In the genomic region with DNA sequence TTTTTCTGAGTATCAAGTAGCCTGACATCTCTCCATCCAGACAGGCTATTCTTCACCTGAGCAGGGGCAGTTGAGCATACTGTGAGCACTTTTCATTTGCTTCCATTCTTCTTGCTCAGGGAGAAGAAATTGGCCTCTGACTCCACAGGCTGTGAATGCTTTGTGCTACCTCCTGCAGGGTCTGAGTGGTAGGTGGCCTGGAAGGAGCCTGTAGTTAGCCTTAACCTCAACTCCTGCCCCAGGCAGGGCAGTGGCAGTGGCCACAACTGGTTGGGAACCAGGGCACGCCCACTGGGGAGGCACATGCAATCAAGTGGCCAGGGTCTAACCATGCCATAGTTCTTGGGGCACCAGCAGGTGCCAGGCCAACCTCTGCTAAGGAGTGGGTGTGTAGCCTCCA, we compare ENCODE assay signal across 13 cellular contexts. TPM values are rescaled to one million over a fixed set of nuclear protein-coding genes. Genes with fewer than 3 reads are reported as not detected.
A peak's percentile ranks its signal among the peaks of the same experiment; 100 is the strongest.
DNase-seq lines count a peak whose midpoint lies in the region; ATAC-seq, FAIRE-seq and TF ChIP-seq lines count a peak whose summit lies in the region.
"Had no signal": no experiment of that assay in that cellular context is flagged by ENCODE, and none has a peak within 500 bp of the region (broad histone marks: within the 10 kb centered on the region; RNA-seq: fewer than 3 reads in every experiment).

No MANE protein-coding gene starts in this region.

- ATAC-seq in Right ventricle myocardium superior (ENCODE audit: poor library complexity) (no peak), left ventricle myocardium superior (no peak)
- ATAC-seq: HCT116 had no signal

- POLR2A ChIA-PET in CD4-positive, alpha-beta memory T cell (lab: Charles Lee; ENCODE audit: partially characterized antibody), result no interaction called here

- H3K9me2 ChIP-seq in hepatocyte (replicated peaks; ENCODE audit: insufficient read depth), result no peaks in the 10 kb centered on the region

- no peak for TF ChIP-seq CTCF in hepatocyte (IDR thresholded peaks at IDR 0.05; ENCODE audit: poor library complexity)
- TF ChIP-seq CTCF in osteocyte (IDR thresholded peaks at IDR 0.05), result no peak
- no peak for TF ChIP-seq CTCF in tibial nerve (IDR thresholded peaks at IDR 0.05)

- TF ChIP-seq POLR2A in tibial nerve (IDR thresholded peaks at IDR 0.05), result no peak

- no peaks in the 10 kb centered on the region for H3K27me3 Mint-ChIP-seq in CD4-positive, alpha-beta memory T cell
- no peaks in the 10 kb centered on the region for H3K27me3 Mint-ChIP-seq in osteocyte (ENCODE audit: unreplicated experiment)

- WGBS in hepatocyte (ENCODE audit: low lambda C conversion rate, missing lambda C conversion rate), result 89% methylated on average over 1 of the region's 1 CpG
- 72 to 86% (median 85%) methylated on average over 1 of the region's 1 CpG for WGBS in small intestine, 3 donors
- WGBS in tibial nerve, 2 donors, result 100% methylated on average over 1 of the region's 1 CpG; no CpG with 5 or more reads in 1 of the 2 donors

- FAIRE-seq in small intestine (lab: Jason Lieb, UNC), result no peak
- FAIRE-seq: H54 had no signal

- peaks cover 10 to 13% of the 10 kb centered on the region in 2 donors for H3K36me3 Mint-ChIP-seq in CD4-positive, alpha-beta memory T cell
- H3K36me3 Mint-ChIP-seq in osteocyte (ENCODE audit: unreplicated experiment), result peaks cover 17% of the 10 kb centered on the region

- H3K79me2 ChIP-seq in hepatocyte, result no peaks in the 10 kb centered on the region

- H3K4me3 Mint-ChIP-seq in CD4-positive, alpha-beta memory T cell, result no peak overlapping the region
- H3K4me3 Mint-ChIP-seq in osteocyte (ENCODE audit: unreplicated experiment), result no peak overlapping the region

- no peak overlapping the region for H2AFZ ChIP-seq in hepatocyte

- H3K4me1 ChIP-seq in hepatocyte (ENCODE audit: insufficient read depth), result no peaks in the 10 kb centered on the region
- H3K4me1 ChIP-seq in small intestine (ENCODE audit: control insufficient read depth in 2 of 2, insufficient read depth in 1 of 2, low read depth in 1 of 2, low read length in 1 of 2), result peaks cover 0 to 4% of the 10 kb centered on the region in 2 donors
- no peaks in the 10 kb centered on the region for H3K4me1 ChIP-seq in CD4-positive, alpha-beta memory T cell (ENCODE audit: insufficient read depth, low read length)
- peaks cover 0 to 30% (median 11%) of the 10 kb centered on the region in 4 donors for H3K4me1 ChIP-seq in tibial nerve
- H3K4me1 ChIP-seq: BLaER1 had no signal

- H3K9me3 ChIP-seq in hepatocyte (ENCODE audit: low read depth) (no peaks in the 10 kb centered on the region), small intestine (ENCODE audit: control insufficient read depth, low read depth) (no peaks in the 10 kb centered on the region), tibial nerve (no peaks in the 10 kb centered on the region)
- no peaks in the 10 kb centered on the region for H3K9me3 ChIP-seq in CD4-positive, alpha-beta memory T cell (ENCODE audit: control insufficient read depth in 1 of 2, low read length in 2 of 2)
- H3K9me3 ChIP-seq: BLaER1 had no signal

- no peak overlapping the region for H3K27ac Mint-ChIP-seq in CD4-positive, alpha-beta memory T cell
- H3K27ac Mint-ChIP-seq in osteocyte (ENCODE audit: unreplicated experiment), result no peak overlapping the region

- H3K9me3 Mint-ChIP-seq in CD4-positive, alpha-beta memory T cell, result no peaks in the 10 kb centered on the region
- H3K9me3 Mint-ChIP-seq in osteocyte (ENCODE audit: unreplicated experiment), result no peaks in the 10 kb centered on the region

- H3K27ac ChIP-seq in hepatocyte, result peak overlapping the region; percentile 16
- peak overlapping the region; percentile 26 to 61 for H3K27ac ChIP-seq in small intestine (ENCODE audit: low read depth in 1 of 2, low read length in 1 of 2)
- no peak overlapping the region for H3K27ac ChIP-seq in CD4-positive, alpha-beta memory T cell (ENCODE audit: low read depth, low read length)
- H3K27ac ChIP-seq in tibial nerve, result no peak overlapping the region
- H3K27ac ChIP-seq: 22Rv1, BLaER1 had no signal

- CTCF ChIA-PET in CD4-positive, alpha-beta memory T cell (lab: Charles Lee; ENCODE audit: partially characterized antibody), result interaction anchor here (0.6 kb wide), 1 partner anchor 67 kb away, joined by 3 read pairs; no protein-coding TSS in a partner anchor

- DNase-seq in Right ventricle myocardium superior (peak; percentile 12), left ventricle myocardium superior (no peak), hepatocyte (ENCODE audit: low spot score) (no peak), small intestine (no peak), osteocyte (ENCODE audit: extremely low spot score, unreplicated experiment) (no peak), tibial nerve (ENCODE audit: low spot score in 2 of 2) (no peak)
- no peak for DNase-seq in CD4-positive, alpha-beta memory T cell
- DNase-seq: Calu3, DMS 273 treated with DMSO at 0.1 percent for 48 hours had no signal

- H3K4me1 Mint-ChIP-seq in CD4-positive, alpha-beta memory T cell, result peaks cover 0 to 2% (median 0%) of the 10 kb centered on the region in 4 donors
- H3K4me1 Mint-ChIP-seq in osteocyte (ENCODE audit: unreplicated experiment), result no peaks in the 10 kb centered on the region

- H4K20me1 ChIP-seq in hepatocyte (ENCODE audit: insufficient read depth, poor library complexity, severe bottlenecking), result no peaks in the 10 kb centered on the region
- H4K20me1 ChIP-seq: BLaER1 had no signal

- no peak overlapping the region for H3K4me3 ChIP-seq in hepatocyte
- H3K4me3 ChIP-seq in small intestine (ENCODE audit: low read depth in 1 of 2, low read length in 2 of 2), result no peak overlapping the region
- no peak overlapping the region for H3K4me3 ChIP-seq in CD4-positive, alpha-beta memory T cell (ENCODE audit: low read length in 2 of 2)
- H3K4me3 ChIP-seq in tibial nerve, result no peak overlapping the region
- H3K4me3 ChIP-seq: BLaER1 had no signal

- H3K27me3 ChIP-seq in hepatocyte (no peaks in the 10 kb centered on the region), small intestine (ENCODE audit: control insufficient read depth in 2 of 2, insufficient read depth in 2 of 2, low read length in 2 of 2) (no peaks in the 10 kb centered on the region), tibial nerve (no peaks in the 10 kb centered on the region)
- no peaks in the 10 kb centered on the region for H3K27me3 ChIP-seq in CD4-positive, alpha-beta memory T cell (ENCODE audit: insufficient read depth, low read length)
- H3K27me3 ChIP-seq: BLaER1 had no signal

- no peak overlapping the region for H3K4me2 ChIP-seq in hepatocyte
- H3K4me2 ChIP-seq: BLaER1 had no signal

- H3K36me3 ChIP-seq in hepatocyte (replicated peaks; ENCODE audit: insufficient read depth, low read depth), result no peaks in the 10 kb centered on the region
- H3K36me3 ChIP-seq in small intestine (ENCODE audit: control insufficient read depth in 2 of 2, insufficient read depth in 2 of 2, low read length in 2 of 2), result peaks cover 0 to 4% of the 10 kb centered on the region in 2 donors
- no peaks in the 10 kb centered on the region for H3K36me3 ChIP-seq in CD4-positive, alpha-beta memory T cell (ENCODE audit: insufficient read depth, low read length)
- peaks cover 0 to 30% (median 0%) of the 10 kb centered on the region in 3 donors for H3K36me3 ChIP-seq in tibial nerve

- intact Hi-C loops in Right ventricle myocardium superior (cut with DNase I) (no loop called here), left ventricle myocardium superior (cut with micrococcal nuclease) (no loop called here)
- intact Hi-C loops in CD4-positive, alpha-beta memory T cell (cut with micrococcal nuclease), result no loop called here

- no peak for TF ChIP-seq EP300 in tibial nerve (IDR thresholded peaks at IDR 0.05)

RNA-seq across cellular contexts. Expression of a gene that starts 7.6 kb away (rescaled TPM):
- total RNA-seq in Right ventricle myocardium superior, result 2.6 TPM
- 3.0 TPM for total RNA-seq in left ventricle myocardium superior
- 1.8 and 4.5 TPM in 2 replicates for total RNA-seq in hepatocyte
- polyA plus RNA-seq in hepatocyte, result 2.8 and 3.3 TPM in 2 replicates
- polyA plus RNA-seq in small intestine, result 10 to 100 TPM in 1 of 3 donors, 1 to 10 TPM in 2; 4.5 to 11.1 (median 4.6) TPM
- 1 to 10 TPM; 9.8 to 9.9 TPM for total RNA-seq in CD4-positive, alpha-beta memory T cell
- 1 to 10 TPM in 1 of 2 donors, under 1 TPM in 1; 0.76 to 2.3 TPM for polyA plus RNA-seq in CD4-positive, alpha-beta memory T cell
- 8.4 and 9.4 TPM in 2 replicates for total RNA-seq in osteocyte
- 1 to 10 TPM; 2.6 to 3.3 (median 3.0) TPM for total RNA-seq in tibial nerve

Comparison
In these comparisons a context has a peak if more than half of its experiments do, and no peak if none do; other contexts are left out.
1. H3K27ac ChIP-seq: peak in hepatocyte (single experiment) and small intestine (2 of 2); none in CD4-positive, alpha-beta memory T cell (single experiment) and tibial nerve (0 of 4).